8 cellular contexts compared by ENCODE assay signal in the genomic region with DNA sequence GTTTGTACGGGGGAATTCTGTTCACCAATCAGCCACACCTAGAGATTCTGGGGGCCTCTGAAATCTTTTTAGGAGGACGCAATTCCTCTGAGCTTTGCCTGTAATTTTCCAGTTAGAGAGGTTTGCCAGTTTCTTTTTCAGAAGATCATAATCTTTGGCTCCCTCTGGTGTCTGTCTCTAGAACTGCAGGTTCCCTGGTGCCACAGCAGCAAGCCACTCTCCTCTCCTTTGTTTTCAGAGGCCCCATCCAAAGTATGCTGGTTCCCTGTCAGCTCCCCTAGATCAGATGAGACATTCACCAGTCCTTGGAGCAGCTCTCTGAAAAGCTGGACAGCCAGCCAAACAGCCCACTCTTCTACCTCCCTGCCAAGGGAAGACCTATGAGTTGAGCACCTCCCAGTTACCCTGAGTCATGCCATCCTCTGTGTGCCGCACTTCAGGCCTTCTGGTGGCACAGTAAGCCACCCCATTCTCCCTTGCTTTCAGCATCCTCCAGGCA. TPM values are rescaled to one million over a fixed set of nuclear protein-coding genes. Genes with fewer than 3 reads are reported as not detected.
DNase-seq lines count a peak whose midpoint lies in the region; ATAC-seq, FAIRE-seq and TF ChIP-seq lines count a peak whose summit lies in the region.

No MANE protein-coding gene starts in this region.

- peaks cover under 1% of the 10 kb centered on the region; the same call in 1 of the 2 replicates for H3K27me3 ChIP-seq in BJ (ENCODE audit: control insufficient read depth, insufficient read depth, low read length)
- H3K27me3 ChIP-seq in NT2/D1 (ENCODE audit: insufficient read depth, insufficient read length) = no peaks in the 10 kb centered on the region

- TF ChIP-seq CTCF in BJ (IDR thresholded peaks at IDR 0.05; ENCODE audit: insufficient read depth, low read depth, low read length) = peak; percentile 84

- no peak for ATAC-seq in GM18517 (IDR thresholded peaks at IDR 0.05; ENCODE audit: unreplicated experiment)

- peak; percentile 12 for FAIRE-seq in endometrium (lab: Jason Lieb, UNC)

- no peaks in the 10 kb centered on the region for H3K36me3 ChIP-seq in BJ (ENCODE audit: control insufficient read depth, insufficient read depth, low read length)
- no peaks in the 10 kb centered on the region for H3K36me3 ChIP-seq in NT2/D1 (ENCODE audit: insufficient read depth, insufficient read length, low read length)

- DNase-seq in BJ (ENCODE audit: low read depth) = no peak
- peak; percentile 60 for DNase-seq in HS-5 (ENCODE audit: low read depth)
- peak; percentile 50 for DNase-seq in NT2/D1 (ENCODE audit: low read depth, low spot score)
- DNase-seq in activated CD8-positive, alpha-beta memory T cell treated with anti-CD3 and anti-CD28 coated beads, Interleukin-2, amount 50 U/mL, for 4 hours = peak; percentile 69
- peak; percentile 91 for DNase-seq in midbrain (lab: John Stamatoyannopoulos, UW)
- peak; percentile 29 to 31 for DNase-seq in stimulated activated CD8-positive, alpha-beta memory T cell treated with anti-CD3 and anti-CD28 coated beads, Interleukin-2, amount 100 ng/mL, for 1 hour (ENCODE audit: low read depth in 2 of 2)

- H3K9ac ChIP-seq in NT2/D1 (ENCODE audit: insufficient read length, low read depth) = peak overlapping the region; percentile 43

- POLR2A ChIA-PET in BJ (lab: Charles Lee) = interaction anchor here (1.9 kb wide), 1 partner anchor 69 kb away, joined by 5 read pairs; the partner anchor contains the start of gene MAPK7

- H3K9me3 ChIP-seq in NT2/D1 (ENCODE audit: insufficient read depth, low read length) = peaks cover 50% of the 10 kb centered on the region

- no peaks in the 10 kb centered on the region for H3K4me1 ChIP-seq in NT2/D1 (ENCODE audit: insufficient read depth, insufficient read length)

- H3K4me3 ChIP-seq in BJ (ENCODE audit: low read depth, low read length) (no peak overlapping the region), NT2/D1 (ENCODE audit: insufficient read length, low read depth) (no peak overlapping the region)

- CTCF ChIA-PET in BJ (lab: Yijun Ruan, JAX) = interaction anchor here (0.6 to 7.0 kb wide), 29 partner anchors 9 to 322 kb away, joined by 3 to 178 read pairs (median 5); partner anchors contain the start of genes B9D1, MAPK7 and MFAP4

RNA-seq across cellular contexts. Expression of gene RNF112, which starts 36.1 kb away (rescaled TPM):
- polyA plus RNA-seq in BJ (2011; rRNA removed) = 0.60 and 0.70 TPM in 2 replicates
- polyA minus RNA-seq in BJ (2011; rRNA and poly(A)+ RNA removed) = 0.33 TPM in 1 of 2 replicates, not detected in the other
